ENCODE assay signal across 9 cellular contexts in the genomic region with DNA sequence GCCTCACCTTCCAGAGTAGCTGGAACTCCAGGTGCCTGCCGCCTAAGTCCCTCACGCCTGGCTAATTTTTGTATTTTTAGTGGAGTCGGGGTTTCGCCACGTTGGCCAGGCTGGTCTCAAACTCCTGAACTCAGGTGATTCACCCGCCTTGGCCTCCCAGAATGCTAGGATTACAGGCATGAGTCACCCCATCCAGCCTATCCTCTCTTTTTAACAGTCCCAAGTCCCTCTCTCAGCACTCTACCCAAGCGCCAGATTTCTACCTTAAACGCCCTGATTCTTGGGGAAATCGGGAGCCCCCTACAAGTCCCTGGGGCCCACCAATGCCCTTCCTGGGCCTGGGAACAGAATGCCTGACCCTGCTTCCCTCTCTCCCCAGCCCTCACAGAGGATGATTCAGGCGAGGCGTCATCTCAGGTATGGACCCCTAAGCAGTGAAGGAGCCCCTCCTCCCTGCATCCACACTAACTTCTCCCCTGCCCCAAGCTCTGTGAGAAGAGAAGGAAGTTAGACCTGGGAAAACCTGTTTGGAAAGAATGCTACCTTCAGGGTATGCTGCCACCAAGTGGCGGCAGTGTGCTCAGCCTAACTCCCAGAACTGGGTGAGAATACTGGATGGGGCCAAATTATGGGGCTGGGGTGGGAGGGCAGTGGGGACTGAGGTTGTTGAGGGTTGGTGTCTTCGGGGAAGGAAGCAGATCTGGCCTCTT. TPM values are rescaled to one million over a fixed set of nuclear protein-coding genes. Genes with fewer than 3 reads are reported as not detected.
DNase-seq lines count a peak whose midpoint lies in the region; ATAC-seq and TF ChIP-seq lines count a peak whose summit lies in the region.
"Had no signal": no experiment of that assay in that cellular context is flagged by ENCODE, and none has a peak within 500 bp of the region (broad histone marks: within the 10 kb centered on the region; RNA-seq: fewer than 3 reads in every experiment).

No MANE protein-coding gene starts in this region.

- H3K36me3 Mint-ChIP-seq in immature natural killer cell: no peaks in the 10 kb centered on the region

- H3K36me3 ChIP-seq in psoas muscle (ENCODE audit: insufficient read depth in 1 of 2, low read depth in 1 of 2): no peaks in the 10 kb centered on the region

- no peaks in the 10 kb centered on the region for H3K4me1 Mint-ChIP-seq in immature natural killer cell

- H3K9me3 ChIP-seq in psoas muscle: no peaks in the 10 kb centered on the region

- peaks cover 0 to 6% (median 5%) of the 10 kb centered on the region in 3 donors for H3K27me3 Mint-ChIP-seq in immature natural killer cell (ENCODE audit: low read depth in 3 of 3)

- H3K4me3 ChIP-seq in cardiac fibroblast (replicated peaks in 1 of 2; ENCODE audit: low read depth in 2 of 2, low read length in 2 of 2): no peak overlapping the region
- H3K4me3 ChIP-seq in psoas muscle: no peak overlapping the region

- no peak overlapping the region for H3K4me3 Mint-ChIP-seq in immature natural killer cell

- H3K9me3 Mint-ChIP-seq in immature natural killer cell: no peaks in the 10 kb centered on the region

- H3K27ac Mint-ChIP-seq in immature natural killer cell: no peak overlapping the region

- peaks cover 0 to 11% (median 3%) of the 10 kb centered on the region in 3 donors for H3K27me3 ChIP-seq in psoas muscle (ENCODE audit: insufficient read depth in 3 of 3, low read length in 2 of 3)

- H3K4me1 ChIP-seq in psoas muscle: peaks cover 3% of the 10 kb centered on the region

- intact Hi-C loops in psoas muscle (cut with DNase I): loop anchor here (5.0 to 10.0 kb wide), 2 partner anchors 66 to 224 kb away; a partner anchor contains a TSS

- 77 to 80% (median 80%) methylated on average over 13 of the region's 13 CpGs for WGBS in psoas muscle, 3 donors

- H3K27ac ChIP-seq in psoas muscle: no peak overlapping the region

- no peak for ATAC-seq in psoas muscle
- no peak for ATAC-seq in HG03571 (IDR thresholded peaks at IDR 0.05; ENCODE audit: unreplicated experiment)
- ATAC-seq in HG03354 (IDR thresholded peaks at IDR 0.05; ENCODE audit: poor library complexity, severe bottlenecking, unreplicated experiment): no peak

- DNase-seq in SKM-1 treated with dmso at 0.1 percent for 144 hours (lab: John Stamatoyannopoulos, UW; ENCODE audit: unreplicated experiment) (peak; percentile 17), SKM-1 (lab: John Stamatoyannopoulos, UW; ENCODE audit: unreplicated experiment) (no peak), MV-4-11 (lab: John Stamatoyannopoulos, UW) (peak; percentile 17), cardiac fibroblast (ENCODE audit: low read depth in 2 of 2) (peak; percentile 28 to 68), psoas muscle (no peak), immature natural killer cell (no peak)
- DNase-seq: DMS79 treated with DMSO at 0.1 percent for 48 hours had no signal

- TF ChIP-seq CTCF in cardiac fibroblast (IDR thresholded peaks at IDR 0.05; ENCODE audit: low read depth, low read length) (peak; percentile 72), psoas muscle (IDR thresholded peaks at IDR 0.05) (peak; percentile 13)

RNA-seq across cellular contexts. Expression of a gene that starts 20.8 kb away (rescaled TPM):
- under 1 TPM; 0.48 to 0.64 (median 0.58) TPM for total RNA-seq in psoas muscle
- polyA plus RNA-seq in psoas muscle: under 1 TPM; 0.19 to 0.77 (median 0.27) TPM
- not detected for polyA plus RNA-seq in immature natural killer cell

RNA-seq across cellular contexts. Expression of a gene that starts 26.1 kb away (rescaled TPM):
- total RNA-seq in psoas muscle: 1 to 10 TPM in 2 of 4 donors, under 1 TPM in 2; 0.36 to 2.7 (median 0.84) TPM
- polyA plus RNA-seq in psoas muscle (under 1 TPM; 0.34 to 0.74 (median 0.41) TPM), immature natural killer cell (under 1 TPM in 1 of 3 donors, not detected in 2; 0.24 TPM)

RNA-seq across cellular contexts. Expression of a gene that starts 26.2 kb away (rescaled TPM):
- 10 to 100 TPM in 3 of 4 donors, 1 to 10 TPM in 1; 8.4 to 13.1 (median 11.4) TPM for total RNA-seq in psoas muscle
- polyA plus RNA-seq in psoas muscle: 10 to 100 TPM; 15.0 to 23.5 (median 22.9) TPM
- polyA plus RNA-seq in immature natural killer cell: 1 to 10 TPM in 2 of 3 donors, under 1 TPM in 1; 0.86 to 7.4 (median 1.4) TPM

RNA-seq across cellular contexts. Expression of a gene that starts 38.3 kb away (rescaled TPM):
- total RNA-seq in psoas muscle: 10 to 100 TPM; 11.7 to 21.6 (median 14.5) TPM
- polyA plus RNA-seq in psoas muscle: 10 to 100 TPM; 17.7 to 39.9 (median 27.4) TPM
- polyA plus RNA-seq in immature natural killer cell: 10 to 100 TPM; 13.8 to 42.4 (median 16.9) TPM

RNA-seq across cellular contexts. Expression of a gene that starts 55.1 kb away (rescaled TPM):
- total RNA-seq in psoas muscle: not detected
- under 1 TPM in 2 of 3 donors, not detected in 1; 0.04 to 0.22 TPM for polyA plus RNA-seq in psoas muscle
- polyA plus RNA-seq in immature natural killer cell: not detected

Comparison
In these comparisons a context has a peak if more than half of its experiments do, and no peak if none do; other contexts are left out.
1. DNase-seq: peak in SKM-1 treated with dmso at 0.1 percent for 144 hours (single experiment), MV-4-11 (single experiment) and cardiac fibroblast (2 of 2); none in SKM-1 (single experiment), psoas muscle (0 of 2) and immature natural killer cell (0 of 3).